ENCODE assay signal across 8 cellular contexts in genomic region chr11:64778473-64779298, GRCh38. TPM values are rescaled to one million over a fixed set of nuclear protein-coding genes. Genes with fewer than 3 reads are reported as not detected.
DNase-seq lines count a peak whose midpoint lies in the region; ATAC-seq and TF ChIP-seq lines count a peak whose summit lies in the region.

A gene with protein sequence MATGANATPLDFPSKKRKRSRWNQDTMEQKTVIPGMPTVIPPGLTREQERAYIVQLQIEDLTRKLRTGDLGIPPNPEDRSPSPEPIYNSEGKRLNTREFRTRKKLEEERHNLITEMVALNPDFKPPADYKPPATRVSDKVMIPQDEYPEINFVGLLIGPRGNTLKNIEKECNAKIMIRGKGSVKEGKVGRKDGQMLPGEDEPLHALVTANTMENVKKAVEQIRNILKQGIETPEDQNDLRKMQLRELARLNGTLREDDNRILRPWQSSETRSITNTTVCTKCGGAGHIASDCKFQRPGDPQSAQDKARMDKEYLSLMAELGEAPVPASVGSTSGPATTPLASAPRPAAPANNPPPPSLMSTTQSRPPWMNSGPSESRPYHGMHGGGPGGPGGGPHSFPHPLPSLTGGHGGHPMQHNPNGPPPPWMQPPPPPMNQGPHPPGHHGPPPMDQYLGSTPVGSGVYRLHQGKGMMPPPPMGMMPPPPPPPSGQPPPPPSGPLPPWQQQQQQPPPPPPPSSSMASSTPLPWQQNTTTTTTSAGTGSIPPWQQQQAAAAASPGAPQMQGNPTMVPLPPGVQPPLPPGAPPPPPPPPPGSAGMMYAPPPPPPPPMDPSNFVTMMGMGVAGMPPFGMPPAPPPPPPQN (minus strand): TSS chr11:64778542. CDS start chr11:64778392, 150 bp downstream.

- H3K4me3 ChIP-seq in HFF-Myc (replicated peaks; ENCODE audit: low read depth, low read length) (peak within 1 kb of the TSS; percentile 93), gastroesophageal sphincter (peak within 1 kb of the TSS; percentile 77 to 87), neutrophil (ENCODE audit: low read depth in 1 of 2, low read length in 1 of 2) (peak within 1 kb of the TSS; percentile 79 to 95)

- H3K9me3 ChIP-seq in gastroesophageal sphincter (no peaks in the 10 kb centered on the region), neutrophil (no peaks in the 10 kb centered on the region)

- H3K27me3 ChIP-seq in gastroesophageal sphincter (no peaks in the 10 kb centered on the region), neutrophil (no peaks in the 10 kb centered on the region)

- 0% methylated on average over 8 to 23 of the region's 80 CpGs for WGBS in gastroesophageal sphincter (ENCODE audit: low coverage in 1 of 2), 2 donors

- peaks cover 1 to 35% of the 10 kb centered on the region in 2 donors for H3K36me3 ChIP-seq in gastroesophageal sphincter
- peaks cover 33% of the 10 kb centered on the region for H3K36me3 ChIP-seq in neutrophil

- TF ChIP-seq CTCF in HFF-Myc (IDR thresholded peaks at IDR 0.05; ENCODE audit: low read depth, low read length, missing control alignments): peak; percentile 9
- peak in 2 of 4 experiments; percentile 3 to 29 for TF ChIP-seq CTCF in gastroesophageal sphincter (IDR thresholded peaks at IDR 0.05)
- peak; percentile 29 for TF ChIP-seq CTCF in neutrophil (IDR thresholded peaks at IDR 0.05)

- peak within 1 kb of the TSS; percentile 97 to 100 (median 100) for H3K27ac ChIP-seq in gastroesophageal sphincter
- H3K27ac ChIP-seq in neutrophil: peak within 1 kb of the TSS; percentile 99
- H3K27ac ChIP-seq in substantia nigra (ENCODE audit: low read depth, low read length, poor library complexity, severe bottlenecking): peak within 1 kb of the TSS; percentile 96

- TF ChIP-seq POLR2A in gastroesophageal sphincter (IDR thresholded peaks at IDR 0.05): peak; percentile 88

- no peak for TF ChIP-seq EP300 in gastroesophageal sphincter (IDR thresholded peaks at IDR 0.05)

- peaks cover 19 to 44% (median 25%) of the 10 kb centered on the region in 3 donors for H3K4me1 ChIP-seq in gastroesophageal sphincter
- peaks cover 53 to 60% of the 10 kb centered on the region in 2 experiments for H3K4me1 ChIP-seq in neutrophil (ENCODE audit: control insufficient read depth in 1 of 2, insufficient read depth in 1 of 2, low read depth in 1 of 2, low read length in 1 of 2)

- DNase-seq in GM04503 (ENCODE audit: low read depth) (peak; percentile 97), HFF-Myc (ENCODE audit: extremely low read depth, low read depth) (peak; percentile 99), NAMALWA (ENCODE audit: low spot score) (peak; percentile 100), SK-N-DZ (ENCODE audit: low spot score) (peak; percentile 100), substantia nigra (lab: John Stamatoyannopoulos, UW) (peak; percentile 85 to 100 (median 99))
- DNase-seq in activated naive CD4-positive, alpha-beta T cell treated with anti-CD3 and anti-CD28 coated beads, Interleukin-2, amount 50 U/mL, for 16 hours: peak; percentile 99

- peak; percentile 95 for ATAC-seq in gastroesophageal sphincter

RNA-seq across cellular contexts. Expression of the gene that starts here (rescaled TPM):
- polyA plus RNA-seq in SK-N-DZ (2014; cell fraction: cytosol; rRNA removed): 143 and 178 TPM in 2 replicates
- 181 and 258 TPM in 2 replicates for polyA plus RNA-seq in SK-N-DZ (2014; cell fraction: nucleus; rRNA removed)
- 100 to 1,000 TPM; 187 to 314 (median 253) TPM for total RNA-seq in gastroesophageal sphincter

Comparison
In these comparisons a context has a peak if more than half of its experiments do, and no peak if none do; other contexts are left out.
1. Peak in every context shown above with its lines: DNase-seq, ATAC-seq, H3K4me3 ChIP-seq and H3K27ac ChIP-seq.